Comparison of ENCODE assay signal across 8 cellular contexts in genomic region chr3:151227438-151228290, GRCh38. TPM values are rescaled to one million over a fixed set of nuclear protein-coding genes. Genes with fewer than 3 reads are reported as not detected.
DNase-seq lines count a peak whose midpoint lies in the region; ATAC-seq and TF ChIP-seq lines count a peak whose summit lies in the region.

No MANE protein-coding gene starts in this region.

- intact Hi-C loops in left ventricle myocardium superior (cut with micrococcal nuclease) = loop anchor here (2.0 to 5.0 kb wide), 2 partner anchors 53 to 60 kb away; no protein-coding TSS in a partner anchor

- no peaks in the 10 kb centered on the region for H3K27me3 Mint-ChIP-seq in T-helper 1 cell treated with Interleukin-12 subunit alpha and Interleukin-12 subunit beta and Interleukin-4 antibody, amounts not matched to agents 30 μg/mL and 1 μg/mL, for 36 hours (ENCODE audit: low read depth)

- peak overlapping the region; percentile 71 for H3K27ac Mint-ChIP-seq in T-helper 1 cell treated with Interleukin-12 subunit alpha and Interleukin-12 subunit beta and Interleukin-4 antibody, amounts not matched to agents 30 μg/mL and 1 μg/mL, for 36 hours

- peak; percentile 92 for ATAC-seq in left ventricle myocardium superior

- TF ChIP-seq CTCF in GM12864 (IDR thresholded peaks at IDR 0.05; ENCODE audit: low read depth, low read length, missing control alignments) = peak; percentile 86
- peak; percentile 89 for TF ChIP-seq CTCF in LNCAP (IDR thresholded peaks at IDR 0.05)
- TF ChIP-seq CTCF in retinal pigment epithelial cell (conservative IDR thresholded peaks at IDR 0.05; ENCODE audit: low read depth, low read length) = peak; percentile 96

- H3K4me3 Mint-ChIP-seq in T-helper 1 cell treated with Interleukin-12 subunit alpha and Interleukin-12 subunit beta and Interleukin-4 antibody, amounts not matched to agents 30 μg/mL and 1 μg/mL, for 36 hours = peak overlapping the region; percentile 19

- DNase-seq in GM12864 (ENCODE audit: low read depth) (peak; percentile 49), H4 (ENCODE audit: low spot score) (peak; percentile 78), amniotic stem cell (lab: John Stamatoyannopoulos, UW) (peak; percentile 29), left ventricle myocardium superior (peak; percentile 73), retinal pigment epithelial cell (ENCODE audit: low read depth) (no peak), HuH-7 (ENCODE audit: low spot score) (no peak)

- no peak overlapping the region for H3K4me3 ChIP-seq in GM12864 (ENCODE audit: low read depth, low read length)
- H3K4me3 ChIP-seq in retinal pigment epithelial cell (ENCODE audit: low read length) = no peak overlapping the region

- H3K9me3 Mint-ChIP-seq in T-helper 1 cell treated with Interleukin-12 subunit alpha and Interleukin-12 subunit beta and Interleukin-4 antibody, amounts not matched to agents 30 μg/mL and 1 μg/mL, for 36 hours = peaks cover 9% of the 10 kb centered on the region

- peaks cover 58% of the 10 kb centered on the region for H3K4me1 Mint-ChIP-seq in T-helper 1 cell treated with Interleukin-12 subunit alpha and Interleukin-12 subunit beta and Interleukin-4 antibody, amounts not matched to agents 30 μg/mL and 1 μg/mL, for 36 hours (ENCODE audit: low read depth)

- peaks cover 18% of the 10 kb centered on the region for H3K36me3 Mint-ChIP-seq in T-helper 1 cell treated with Interleukin-12 subunit alpha and Interleukin-12 subunit beta and Interleukin-4 antibody, amounts not matched to agents 30 μg/mL and 1 μg/mL, for 36 hours (ENCODE audit: low read depth)

RNA-seq across cellular contexts. Expression of gene GPR171, which starts 24.6 kb away (rescaled TPM):
- not detected in 2 replicates for total RNA-seq in H4 (2014; rRNA removed; shearing (Covaris generic))
- 0.15 TPM for total RNA-seq in left ventricle myocardium superior

RNA-seq across cellular contexts. Expression of gene P2RY14, which starts 50.7 kb away (rescaled TPM):
- total RNA-seq in H4 (2014; rRNA removed; shearing (Covaris generic)) = not detected in 2 replicates
- total RNA-seq in left ventricle myocardium superior = 4.4 TPM

Comparison
In these comparisons a context has a peak if more than half of its experiments do, and no peak if none do; other contexts are left out.
1. DNase-seq: peak in GM12864 (single experiment), H4 (single experiment), amniotic stem cell (single experiment) and left ventricle myocardium superior (single experiment); none in retinal pigment epithelial cell (single experiment) and HuH-7 (single experiment).
2. Peak in every context shown above with its lines, with median percentiles within 50 percentile points of each other: CTCF ChIP-seq.